Comparison of ENCODE assay signal across 9 cellular contexts in genomic region chr5:140868721-140869554, GRCh38. TPM values are rescaled to one million over a fixed set of nuclear protein-coding genes. Genes with fewer than 3 reads are reported as not detected.
A peak's percentile ranks its signal among the peaks of the same experiment; 100 is the strongest.
DNase-seq lines count a peak whose midpoint lies in the region; ATAC-seq and TF ChIP-seq lines count a peak whose summit lies in the region.
"Had no signal": no experiment of that assay in that cellular context is flagged by ENCODE, and none has a peak within 500 bp of the region (broad histone marks: within the 10 kb centered on the region; RNA-seq: fewer than 3 reads in every experiment).

A gene with protein sequence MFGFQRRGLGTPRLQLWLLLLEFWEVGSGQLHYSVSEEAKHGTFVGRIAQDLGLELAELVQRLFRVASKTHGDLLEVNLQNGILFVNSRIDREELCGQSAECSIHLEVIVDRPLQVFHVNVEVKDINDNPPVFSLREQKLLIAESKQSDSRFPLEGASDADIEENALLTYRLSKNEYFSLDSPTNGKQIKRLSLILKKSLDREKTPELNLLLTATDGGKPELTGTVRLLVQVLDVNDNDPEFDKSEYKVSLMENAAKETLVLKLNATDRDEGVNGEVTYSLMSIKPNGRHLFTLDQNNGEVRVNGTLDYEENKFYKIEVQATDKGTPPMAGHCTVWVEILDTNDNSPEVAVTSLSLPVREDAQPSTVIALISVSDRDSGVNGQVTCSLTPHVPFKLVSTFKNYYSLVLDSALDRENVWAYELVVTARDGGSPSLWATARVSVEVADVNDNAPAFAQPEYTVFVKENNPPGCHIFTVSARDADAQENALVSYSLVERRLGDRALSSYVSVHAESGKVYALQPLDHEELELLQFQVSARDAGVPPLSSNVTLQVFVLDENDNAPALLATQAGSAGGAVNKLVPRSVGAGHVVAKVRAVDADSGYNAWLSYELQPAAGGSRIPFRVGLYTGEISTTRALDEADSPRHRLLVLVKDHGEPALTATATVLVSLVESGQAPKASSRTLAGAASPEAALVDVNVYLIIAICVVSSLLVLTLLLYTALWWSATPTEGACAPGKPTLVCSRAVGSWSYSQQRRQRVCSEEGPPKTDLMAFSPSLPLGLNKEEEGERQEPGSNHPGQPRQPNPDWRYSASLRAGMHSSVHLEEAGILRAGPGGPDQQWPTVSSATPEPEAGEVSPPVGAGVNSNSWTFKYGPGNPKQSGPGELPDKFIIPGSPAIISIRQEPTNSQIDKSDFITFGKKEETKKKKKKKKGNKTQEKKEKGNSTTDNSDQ (plus strand): TSS chr5:140868957. CDS start chr5:140869104, 147 bp downstream.

- H3K27ac ChIP-seq in A673 (ENCODE audit: low read depth, low read length, poor library complexity, severe bottlenecking) (peak within 1 kb of the TSS; percentile 62), WERI-Rb-1 (peak within 1 kb of the TSS; percentile 49)
- H3K27ac ChIP-seq: BLaER1 treated with 17β-estradiol and CSF1 and Interleukin-3, amounts not matched to agents 10 nM and 100 nM had no signal

- H3K4me1 ChIP-seq in A673 (ENCODE audit: insufficient read depth, low read length, poor library complexity, severe bottlenecking), result peaks cover 12% of the 10 kb centered on the region
- H3K4me1 ChIP-seq in mucosa of descending colon (ENCODE audit: low read depth), result no peaks in the 10 kb centered on the region
- H3K4me1 ChIP-seq: BLaER1 treated with 17β-estradiol and CSF1 and Interleukin-3, amounts not matched to agents 10 nM and 100 nM had no signal

- intact Hi-C loops in A673 (cut with micrococcal nuclease; ENCODE audit: unreplicated experiment) (no loop called here), mucosa of descending colon (cut with DNase I, micrococcal nuclease) (no loop called here)

- POLR2A ChIA-PET in A673 (lab: Charles Lee; ENCODE audit: low non-redundant PET), result interaction anchor here (0.6 kb wide), 1 partner anchor 321 kb away, joined by 3 read pairs; the partner anchor contains the start of gene EIF4EBP3

- ATAC-seq in mucosa of descending colon (no peak), HG02623 (IDR thresholded peaks at IDR 0.05; ENCODE audit: unreplicated experiment) (no peak)

- H3K36me3 ChIP-seq in A673 (ENCODE audit: insufficient read depth, low read length, poor library complexity, severe bottlenecking) (no peaks in the 10 kb centered on the region), WERI-Rb-1 (peaks cover 14% of the 10 kb centered on the region), mucosa of descending colon (ENCODE audit: low read depth) (no peaks in the 10 kb centered on the region)
- H3K36me3 ChIP-seq: BLaER1 treated with 17β-estradiol and CSF1 and Interleukin-3, amounts not matched to agents 10 nM and 100 nM had no signal

- peak within 1 kb of the TSS; percentile 55 for H3K4me3 ChIP-seq in A673 (ENCODE audit: low read depth, low read length, poor library complexity, severe bottlenecking)
- peak within 1 kb of the TSS; percentile 50 for H3K4me3 ChIP-seq in WERI-Rb-1 (ENCODE audit: low read depth, low read length)
- H3K4me3 ChIP-seq in mucosa of descending colon, result no peak within 1 kb of the TSS
- H3K4me3 ChIP-seq: BLaER1 treated with 17β-estradiol and CSF1 and Interleukin-3, amounts not matched to agents 10 nM and 100 nM had no signal

- H3K27me3 ChIP-seq in A673 (replicated peaks; ENCODE audit: insufficient read depth, low read depth, low read length, poor library complexity), result no peaks in the 10 kb centered on the region
- H3K27me3 ChIP-seq in WERI-Rb-1 (ENCODE audit: insufficient read depth, low read depth, severe bottlenecking), result no peaks in the 10 kb centered on the region
- H3K27me3 ChIP-seq: BLaER1 treated with 17β-estradiol and CSF1 and Interleukin-3, amounts not matched to agents 10 nM and 100 nM had no signal

- in situ Hi-C loops in GM13976 (cut with MboI; ENCODE audit: low sequenced_read_pairs, unreplicated experiment), result no loop called here

- peak; percentile 85 for DNase-seq in A673 (ENCODE audit: low spot score)
- peak; percentile 10 for DNase-seq in HT1080 (ENCODE audit: low read depth)
- peak; percentile 43 for DNase-seq in WERI-Rb-1
- peak; percentile 6 for DNase-seq in iris pigment epithelial cell (ENCODE audit: low read depth)
- no peak for DNase-seq in mucosa of descending colon
- DNase-seq in GM13976 (ENCODE audit: low spot score), result no peak
- DNase-seq in SHP77 treated with DMSO at 0.1 percent for 48 hours (lab: John Stamatoyannopoulos, UW), result no peak

- H3K9me3 ChIP-seq in A673 (ENCODE audit: low read depth, low read length, poor library complexity, severe bottlenecking) (no peaks in the 10 kb centered on the region), WERI-Rb-1 (ENCODE audit: severe bottlenecking) (peaks cover 3% of the 10 kb centered on the region), mucosa of descending colon (peaks cover 38% of the 10 kb centered on the region)

- CTCF ChIA-PET in A673 (lab: Charles Lee), result interaction anchor here (0.7 to 2.4 kb wide), 11 partner anchors 10 to 484 kb away, joined by 3 to 18 read pairs (median 3); partner anchors contain the start of genes PCDHA1, PCDHA5, PCDHA6 and PCDHB1

- TSS peak; percentile 58 for BruUV-seq in A673 (replicated peaks; lab: Mats Ljungman, UMichigan)

- TF ChIP-seq CTCF in A673 (conservative IDR thresholded peaks at IDR 0.05; ENCODE audit: low read depth, low read length) (peak; percentile 81), WERI-Rb-1 (IDR thresholded peaks at IDR 0.05; ENCODE audit: low read depth, low read length) (peak; percentile 61; the same call in 1 of the 2 replicates), mucosa of descending colon (IDR thresholded peaks at IDR 0.05) (no peak), GM13976 (IDR thresholded peaks at IDR 0.05; ENCODE audit: borderline replicate concordance, control extremely low read depth, extremely low read depth, insufficient read depth, missing control alignments) (no peak)

RNA-seq across cellular contexts. Expression of the gene that starts here (rescaled TPM):
- 11.4 and 15.5 TPM in 2 replicates for total RNA-seq in A673 (2021)
- not detected in 2 replicates for total RNA-seq in HT1080 (2014; rRNA removed; shearing (Covaris generic))
- polyA plus RNA-seq in HT1080 (2015; cell fraction: cytosol; rRNA removed), result not detected in 2 replicates
- polyA plus RNA-seq in HT1080 (2015; cell fraction: nucleus; rRNA removed), result 0.06 TPM in 1 of 2 replicates, not detected in the other
- total RNA-seq in mucosa of descending colon, result under 1 TPM in 2 of 3 donors, not detected in 1; 0.19 to 0.58 TPM

Comparison
In these comparisons a context has a peak if more than half of its experiments do, and no peak if none do; other contexts are left out.
1. Peak in DNase-seq in HT1080; RNA of the gene not detected or under 1 TPM.
2. DNase-seq: peak in A673 (single experiment), WERI-Rb-1 (single experiment) and iris pigment epithelial cell (single experiment); none in mucosa of descending colon (0 of 3), GM13976 (single experiment) and SHP77 treated with DMSO at 0.1 percent for 48 hours (single experiment).
3. CTCF ChIP-seq: peak in A673 (single experiment) and WERI-Rb-1 (single experiment); none in mucosa of descending colon (single experiment) and GM13976 (single experiment).